8 cellular contexts compared by ENCODE assay signal in the genomic region with DNA sequence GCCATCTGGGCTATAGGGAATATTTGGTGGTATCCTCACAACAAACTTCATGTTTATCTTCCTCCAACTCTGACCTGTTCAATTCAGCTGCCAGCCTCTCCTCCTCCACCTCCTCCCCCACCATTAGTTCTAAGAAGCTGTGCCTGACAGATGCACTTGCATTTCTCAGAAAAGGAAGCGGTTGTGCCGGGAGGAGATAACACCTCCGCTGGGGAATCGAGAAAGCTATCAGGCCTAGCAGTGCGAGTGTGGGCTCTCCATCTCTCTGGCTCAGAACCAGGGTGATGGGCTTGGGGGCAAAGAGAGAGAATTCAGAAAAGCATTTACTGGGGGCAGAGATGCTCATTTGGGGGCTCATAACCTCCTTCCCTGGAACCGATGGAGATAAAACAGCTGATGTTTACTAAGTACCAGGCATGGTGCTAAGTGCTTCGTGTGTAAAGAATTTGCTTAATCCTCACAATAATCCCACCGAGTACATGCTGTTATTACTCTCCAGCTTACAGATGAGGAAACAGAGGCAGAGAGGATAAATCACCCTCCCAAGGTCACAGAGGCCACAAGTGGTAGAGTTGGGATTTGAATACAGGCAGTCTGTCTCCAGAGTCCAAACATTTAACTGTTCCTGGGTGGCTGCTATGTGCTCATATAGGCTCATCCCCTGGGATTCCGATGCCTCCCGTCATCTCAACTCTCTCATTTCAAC. TPM values are rescaled to one million over a fixed set of nuclear protein-coding genes. Genes with fewer than 3 reads are reported as not detected.
DNase-seq lines count a peak whose midpoint lies in the region; ATAC-seq, FAIRE-seq and TF ChIP-seq lines count a peak whose summit lies in the region.

No MANE protein-coding gene starts in this region.

- H3K4me2 ChIP-seq in astrocyte (ENCODE audit: low read length) = peak overlapping the region; percentile 79

- H3K27me3 ChIP-seq in astrocyte (ENCODE audit: insufficient read depth, low read length) = no peaks in the 10 kb centered on the region

- H3K36me3 Mint-ChIP-seq in astrocyte (ENCODE audit: low read depth, unreplicated experiment) = peaks cover 41% of the 10 kb centered on the region
- H3K36me3 Mint-ChIP-seq in mesothelial cell of epicardium = peaks cover 8% of the 10 kb centered on the region

- H3K9me3 Mint-ChIP-seq in astrocyte (ENCODE audit: unreplicated experiment) = no peaks in the 10 kb centered on the region
- H3K9me3 Mint-ChIP-seq in mesothelial cell of epicardium = no peaks in the 10 kb centered on the region

- peak overlapping the region; percentile 4 for H3K9ac ChIP-seq in astrocyte (ENCODE audit: low read length)

- H3K27ac ChIP-seq in C4-2B (peak overlapping the region; percentile 41), HEK293 (ENCODE audit: extremely low read depth, low read depth, low read length) (peak overlapping the region; percentile 0; the same call in 1 of the 2 replicates), astrocyte (ENCODE audit: low read depth, low read length) (peak overlapping the region; percentile 15)

- H2AFZ ChIP-seq in astrocyte (ENCODE audit: low read depth, low read length) = no peak overlapping the region

- H3K9me3 ChIP-seq in HEK293 (ENCODE audit: control insufficient read depth, insufficient read depth, low read depth, low read length) (no peaks in the 10 kb centered on the region), astrocyte (ENCODE audit: insufficient read depth, low read depth, low read length) (no peaks in the 10 kb centered on the region)

- H3K4me1 Mint-ChIP-seq in astrocyte (ENCODE audit: low read depth, unreplicated experiment) = peaks cover 61% of the 10 kb centered on the region
- peaks cover 50% of the 10 kb centered on the region for H3K4me1 Mint-ChIP-seq in mesothelial cell of epicardium

- H3K4me3 ChIP-seq in HEK293 (ENCODE audit: low read depth, low read length) (no peak overlapping the region), astrocyte (ENCODE audit: insufficient read depth, low read depth, low read length) (no peak overlapping the region)

- peaks cover 57% of the 10 kb centered on the region for H4K20me1 ChIP-seq in astrocyte (ENCODE audit: insufficient read depth, low read length)

- no peak for TF ChIP-seq CTCF in C4-2B (conservative IDR thresholded peaks at IDR 0.05)
- TF ChIP-seq CTCF in HEK293 (tag by site-specific recombination; IDR thresholded peaks at IDR 0.05) = no peak
- no peak for TF ChIP-seq CTCF in astrocyte (IDR thresholded peaks at IDR 0.05; ENCODE audit: insufficient read depth, low read depth, low read length)
- TF ChIP-seq CTCF in mesothelial cell of epicardium (IDR thresholded peaks at IDR 0.05; ENCODE audit: unreplicated experiment) = no peak

- H3K4me3 Mint-ChIP-seq in astrocyte (ENCODE audit: unreplicated experiment) = peak overlapping the region; percentile 10
- H3K4me3 Mint-ChIP-seq in mesothelial cell of epicardium = no peak overlapping the region

- H3K79me2 ChIP-seq in astrocyte (ENCODE audit: insufficient read depth, low read length) = peaks cover 89% of the 10 kb centered on the region

- no peak for ATAC-seq in esophagus mucosa

- CTCF ChIA-PET in HEK293 (lab: Yijun Ruan, JAX) = interaction anchor here (1.0 to 4.2 kb wide), 4 partner anchors 10 to 63 kb away, joined by 3 to 38 read pairs (median 11); partner anchors contain the start of gene BCL2L1

- POLR2A ChIA-PET in HEK293 (lab: Yijun Ruan, JAX) = interaction anchor here (1.6 kb wide), 1 partner anchor 47 kb away, joined by 3 read pairs; the partner anchor contains the start of gene BCL2L1

- peak in 4 of 5 experiments; percentile 22 to 94 (median 44) for DNase-seq in T-helper 2 cell
- DNase-seq in astrocyte (ENCODE audit: low read depth) = peak; percentile 37
- no peak for DNase-seq in mesothelial cell of epicardium (ENCODE audit: low spot score in 2 of 2, unreplicated experiment in 2 of 2)
- DNase-seq in stimulated activated CD8-positive, alpha-beta memory T cell treated with anti-CD3 and anti-CD28 coated beads, Interleukin-7, amount 100 ng/mL, for 48 hours (ENCODE audit: extremely low read depth in 1 of 2, low read depth in 1 of 2) = peak; percentile 43 to 71
- no peak for DNase-seq in HK-2 (ENCODE audit: unreplicated experiment)

- FAIRE-seq in astrocyte (lab: Jason Lieb, UNC) = no peak

- H3K4me1 ChIP-seq in HEK293 (ENCODE audit: control insufficient read depth, insufficient read depth, low read length) = peaks cover 8% of the 10 kb centered on the region
- H3K4me1 ChIP-seq in astrocyte (ENCODE audit: insufficient read depth, low read length) = peaks cover 36% of the 10 kb centered on the region

- H3K27ac Mint-ChIP-seq in astrocyte (ENCODE audit: unreplicated experiment) (peak overlapping the region; percentile 59), mesothelial cell of epicardium (peak overlapping the region; percentile 71)

- H3K27me3 Mint-ChIP-seq in astrocyte (ENCODE audit: low read depth, unreplicated experiment) = no peaks in the 10 kb centered on the region
- H3K27me3 Mint-ChIP-seq in mesothelial cell of epicardium (ENCODE audit: low read depth) = no peaks in the 10 kb centered on the region

- no peaks in the 10 kb centered on the region for H3K36me3 ChIP-seq in HEK293 (ENCODE audit: control insufficient read depth in 2 of 2, insufficient read depth in 1 of 2, low read length in 2 of 2)
- peaks cover 12% of the 10 kb centered on the region for H3K36me3 ChIP-seq in astrocyte (ENCODE audit: insufficient read depth, low read length)

TF ChIP-seq in HEK293, 187 proteins besides CTCF, POLR2A, EP300 and RAD21:
- TF ChIP-seq, protein P1, sequence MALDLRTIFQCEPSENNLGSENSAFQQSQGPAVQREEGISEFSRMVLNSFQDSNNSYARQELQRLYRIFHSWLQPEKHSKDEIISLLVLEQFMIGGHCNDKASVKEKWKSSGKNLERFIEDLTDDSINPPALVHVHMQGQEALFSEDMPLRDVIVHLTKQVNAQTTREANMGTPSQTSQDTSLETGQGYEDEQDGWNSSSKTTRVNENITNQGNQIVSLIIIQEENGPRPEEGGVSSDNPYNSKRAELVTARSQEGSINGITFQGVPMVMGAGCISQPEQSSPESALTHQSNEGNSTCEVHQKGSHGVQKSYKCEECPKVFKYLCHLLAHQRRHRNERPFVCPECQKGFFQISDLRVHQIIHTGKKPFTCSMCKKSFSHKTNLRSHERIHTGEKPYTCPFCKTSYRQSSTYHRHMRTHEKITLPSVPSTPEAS (tag by site-specific recombination; IDR thresholded peaks at IDR 0.05) = no peak
- TF ChIP-seq BCL11A (tag by site-specific recombination; IDR thresholded peaks at IDR 0.05; ENCODE audit: low read depth) (no peak), ZNF48 (tag by site-specific recombination; IDR thresholded peaks at IDR 0.05) (no peak), EGR2 (tag by site-specific recombination; IDR thresholded peaks at IDR 0.05; ENCODE audit: low read depth) (0 out of 2 replicates have a peak, but pooled peaks have one; percentile 25), ZNF280D (tag by site-specific recombination; IDR thresholded peaks at IDR 0.05) (no peak), ZNF426 (tag by site-specific recombination; IDR thresholded peaks at IDR 0.05) (no peak), KLF16 (tag by site-specific recombination; IDR thresholded peaks at IDR 0.05) (no peak)

RNA-seq across cellular contexts. Expression of gene COX4I2, which starts 38.3 kb away (rescaled TPM):
- not detected in 2 replicates for total RNA-seq in astrocyte
- total RNA-seq in mesothelial cell of epicardium = 0.34 TPM in 1 of 3 replicates, not detected in the others
- 0.96 TPM for total RNA-seq in esophagus mucosa

RNA-seq across cellular contexts. Expression of gene BCL2L1, which starts 46.7 kb away (rescaled TPM):
- 103 and 149 TPM in 2 replicates for total RNA-seq in astrocyte
- 63.2 to 66.6 TPM (median 64.8 TPM) in 3 replicates for total RNA-seq in mesothelial cell of epicardium
- total RNA-seq in esophagus mucosa = 76.6 TPM

Comparison
In these comparisons a context has a peak if more than half of its experiments do, and no peak if none do; other contexts are left out.
1. DNase-seq: peak in T-helper 2 cell (4 of 5), astrocyte (single experiment) and stimulated activated CD8-positive, alpha-beta memory T cell treated with anti-CD3 and anti-CD28 coated beads, Interleukin-7, amount 100 ng/mL, for 48 hours (2 of 2); none in mesothelial cell of epicardium (0 of 2) and HK-2 (single experiment).
2. Peak in every context shown above with its lines, with median percentiles within 50 percentile points of each other: H3K27ac ChIP-seq.